23 cellular contexts compared by ENCODE assay signal in genomic region chr4:83709627-83710026, GRCh38.
"Had no signal": no experiment of that assay in that cellular context is flagged by ENCODE, and none has a peak within 500 bp of the region (broad histone marks: within the 10 kb centered on the region; RNA-seq: fewer than 3 reads in every experiment).

No MANE protein-coding gene starts in this region.

- H3K4me1 Mint-ChIP-seq: activated T-helper 17 cell treated with anti-CD3 and anti-CD28 coated beads, Interleukin-2, amount 50 U/mL, for 72 hours; naive B cell had no signal

- H3K9me3 Mint-ChIP-seq: activated T-cell treated with anti-CD3 and anti-CD28 coated beads, Interleukin-2, amount 50 U/mL, for 24 hours; activated T-helper 17 cell treated with anti-CD3 and anti-CD28 coated beads, Interleukin-2, amount 50 U/mL, for 72 hours; dendritic cell treated with granulocyte-macrophage colony-stimulating factor and Interleukin-4, amounts not matched to agents 40 ng/mL and 50 ng/mL, for 4 days had no signal

- H3K4me3 Mint-ChIP-seq: activated naive CD8-positive, alpha-beta T cell; activated T-cell treated with anti-CD3 and anti-CD28 coated beads, Interleukin-2, amount 50 U/mL, for 24 hours; activated T-helper 17 cell treated with anti-CD3 and anti-CD28 coated beads, Interleukin-2, amount 50 U/mL, for 72 hours; dendritic cell treated with granulocyte-macrophage colony-stimulating factor and Interleukin-4, amounts not matched to agents 40 ng/mL and 50 ng/mL, for 4 days; naive B cell had no signal

- H3K36me3 Mint-ChIP-seq: activated naive CD8-positive, alpha-beta T cell; naive B cell had no signal

- DNase-seq: activated CD4-positive, alpha-beta T cell treated with anti-CD3 and anti-CD28 coated beads for 1 hour; activated CD4-positive, alpha-beta T cell treated with anti-CD3 and anti-CD28 coated beads, Interleukin-2, amount 50 U/mL, for 1 hour; activated T-cell treated with anti-CD3 and anti-CD28 coated beads, Interleukin-2, amount 50 U/mL, for 24 hours; adrenal gland; brain microvascular endothelial cell; caudate nucleus; effector CD8-positive, alpha-beta T cell; erythroblast; foreskin fibroblast; heart right ventricle; lower lobe of right lung; naive B cell; stimulated activated CD4-positive, alpha-beta T cell treated with anti-CD3 and anti-CD28 coated beads, Interleukin-4, amount 100 ng/mL, for 24 hours; stimulated activated naive CD8-positive, alpha-beta T cell treated with anti-CD3 and anti-CD28 coated beads, Interleukin-15, Interleukin-2, amounts not matched to agents 100 U/mL and 50 U/mL, for 24 hours; substantia nigra; tibial artery had no signal

- H3K4me3 ChIP-seq: adrenal gland, ascending aorta, heart right ventricle, lower lobe of right lung, tibial artery had no signal

- H3K27ac Mint-ChIP-seq: activated naive CD8-positive, alpha-beta T cell; activated T-cell treated with anti-CD3 and anti-CD28 coated beads, Interleukin-2, amount 50 U/mL, for 24 hours; activated T-helper 17 cell treated with anti-CD3 and anti-CD28 coated beads, Interleukin-2, amount 50 U/mL, for 72 hours; dendritic cell treated with granulocyte-macrophage colony-stimulating factor and Interleukin-4, amounts not matched to agents 40 ng/mL and 50 ng/mL, for 4 days; naive B cell; progenitor cell of endocrine pancreas had no signal

- ATAC-seq: activated T-helper 17 cell treated with anti-CD3 and anti-CD28 coated beads, Interleukin-2, amount 50 U/mL, for 72 hours; heart right ventricle; left lobe of liver; lower lobe of right lung; stimulated activated naive CD8-positive, alpha-beta T cell treated with anti-CD3 and anti-CD28 coated beads, Interleukin-15, Interleukin-2, amounts not matched to agents 100 U/mL and 50 U/mL, for 24 hours had no signal

- H3K36me3 ChIP-seq: adrenal gland, ascending aorta, brain microvascular endothelial cell, heart right ventricle, lower lobe of right lung, tibial artery had no signal

- H3K9me3 ChIP-seq: adrenal gland, ascending aorta, lower lobe of right lung, tibial artery had no signal

- H3K27ac ChIP-seq: adrenal gland, ascending aorta, brain microvascular endothelial cell, heart right ventricle, lower lobe of right lung, tibial artery, VCaP had no signal

- H3K27me3 ChIP-seq: adrenal gland, ascending aorta, brain microvascular endothelial cell, heart right ventricle, tibial artery had no signal
